In the genomic region with DNA sequence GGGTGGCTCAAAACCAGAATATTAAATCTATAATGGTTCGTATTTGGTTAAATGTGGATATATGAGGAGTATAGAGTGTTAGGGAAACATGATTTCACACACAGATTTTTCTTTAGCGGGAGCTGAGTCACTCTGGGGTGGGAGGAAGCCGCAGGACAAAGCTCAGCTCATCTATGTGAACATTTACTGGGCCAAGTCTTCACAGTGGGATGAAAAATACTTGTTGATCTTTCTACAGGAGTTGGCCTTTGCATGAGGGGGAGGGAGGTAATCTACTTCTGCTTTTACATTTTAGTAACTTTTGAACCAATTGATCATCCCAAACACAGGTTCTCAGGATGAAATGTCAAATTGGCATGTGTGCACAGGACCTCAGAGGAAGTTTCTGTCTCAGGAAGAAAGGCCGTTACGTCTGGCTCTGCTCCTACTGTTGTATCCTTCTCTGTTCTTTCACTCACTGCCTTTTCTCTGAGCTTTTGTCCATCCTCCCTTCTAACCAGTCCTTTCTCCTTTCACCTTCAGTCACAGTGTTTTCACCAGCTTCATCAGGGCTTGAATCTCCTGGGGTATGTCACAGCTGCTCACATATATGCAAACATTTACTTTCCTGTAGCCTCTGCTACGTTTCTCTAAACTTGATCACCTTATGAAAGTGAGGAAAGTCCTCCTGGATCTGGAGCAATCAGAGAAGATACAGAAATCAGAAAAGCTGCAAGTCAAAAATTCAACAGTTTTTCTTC, we compare ENCODE assay signal across 16 cellular contexts.
DNase-seq lines count a peak whose midpoint lies in the region; ATAC-seq, FAIRE-seq and TF ChIP-seq lines count a peak whose summit lies in the region.
"Had no signal": no experiment of that assay in that cellular context is flagged by ENCODE, and none has a peak within 500 bp of the region (broad histone marks: within the 10 kb centered on the region; RNA-seq: fewer than 3 reads in every experiment).

No MANE protein-coding gene starts in this region.

- no peak overlapping the region for H3K4me2 ChIP-seq in HepG2 (ENCODE audit: low read depth, low read length)
- H3K4me2 ChIP-seq in osteoblast (ENCODE audit: insufficient read depth, low read length) = no peak overlapping the region
- H3K4me2 ChIP-seq in Karpas-422 (ENCODE audit: low read depth, low read length, poor library complexity, severe bottlenecking) = no peak overlapping the region

- H3K9me3 ChIP-seq in HepG2 (ENCODE audit: low read length) (no peaks in the 10 kb centered on the region), right lobe of liver (no peaks in the 10 kb centered on the region), osteoblast (ENCODE audit: low read depth, low read length) (peaks cover 2% of the 10 kb centered on the region), Karpas-422 (ENCODE audit: low read length) (no peaks in the 10 kb centered on the region)
- H3K9me3 ChIP-seq: body of pancreas, HAP-1, transverse colon had no signal

- no peaks in the 10 kb centered on the region for H3K27me3 Mint-ChIP-seq in memory B cell
- H3K27me3 Mint-ChIP-seq: naive thymus-derived CD4-positive, alpha-beta T cell had no signal

- H3K4me3 ChIP-seq in HepG2 (replicated peaks in 1 of 3; ENCODE audit: insufficient read depth in 1 of 3, low read depth in 2 of 3, low read length in 3 of 3) = no peak overlapping the region
- no peak overlapping the region for H3K4me3 ChIP-seq in right lobe of liver
- H3K4me3 ChIP-seq in osteoblast (ENCODE audit: insufficient read depth, low read length) = no peak overlapping the region
- no peak overlapping the region for H3K4me3 ChIP-seq in Karpas-422 (ENCODE audit: low read length)
- H3K4me3 ChIP-seq: body of pancreas, HAP-1, skin epidermis, transverse colon had no signal

- H3K36me3 Mint-ChIP-seq in memory B cell = no peaks in the 10 kb centered on the region
- H3K36me3 Mint-ChIP-seq: immature natural killer cell; naive thymus-derived CD4-positive, alpha-beta T cell had no signal

- H3K4me3 Mint-ChIP-seq in memory B cell = peak overlapping the region; percentile 67
- H3K4me3 Mint-ChIP-seq: activated T-cell treated with anti-CD3 and anti-CD28 coated beads, Interleukin-2, amount 50 U/mL, for 4 hours; immature natural killer cell; naive thymus-derived CD4-positive, alpha-beta T cell had no signal

- H4K20me1 ChIP-seq in HepG2 (ENCODE audit: insufficient read depth, low read length) (no peaks in the 10 kb centered on the region), osteoblast (ENCODE audit: insufficient read depth, low read length) (no peaks in the 10 kb centered on the region), Karpas-422 (ENCODE audit: insufficient read depth, low read depth, low read length) (no peaks in the 10 kb centered on the region)

- H3K4me1 ChIP-seq in HepG2 (ENCODE audit: insufficient read depth, low read length) = no peaks in the 10 kb centered on the region
- H3K4me1 ChIP-seq in right lobe of liver = no peaks in the 10 kb centered on the region
- H3K4me1 ChIP-seq in osteoblast (ENCODE audit: insufficient read depth, low read length) = no peaks in the 10 kb centered on the region
- H3K4me1 ChIP-seq in Karpas-422 (ENCODE audit: low read length) = no peaks in the 10 kb centered on the region
- H3K4me1 ChIP-seq: body of pancreas, HAP-1, transverse colon had no signal

- H3K9me2 ChIP-seq in Karpas-422 (replicated peaks; ENCODE audit: insufficient read depth, low read length) = no peaks in the 10 kb centered on the region

- H3K27ac ChIP-seq in HepG2 (ENCODE audit: extremely low read length, insufficient read depth, low read length) (no peak overlapping the region), right lobe of liver (no peak overlapping the region), osteoblast (ENCODE audit: low read depth, low read length) (no peak overlapping the region), Karpas-422 (ENCODE audit: low read length) (no peak overlapping the region)
- H3K27ac ChIP-seq: body of pancreas, VCaP had no signal

- H3K9ac ChIP-seq in HepG2 (ENCODE audit: insufficient read depth, low read depth, low read length) (no peak overlapping the region), Karpas-422 (ENCODE audit: low read length) (no peak overlapping the region)

- no peak for TF ChIP-seq RAD21 in HepG2 (CRISPR knock-in tag; IDR thresholded peaks at IDR 0.05)

- no peaks in the 10 kb centered on the region for H3K79me2 ChIP-seq in HepG2 (ENCODE audit: insufficient read depth, low read length)
- no peaks in the 10 kb centered on the region for H3K79me2 ChIP-seq in osteoblast (ENCODE audit: insufficient read depth, low read length)
- H3K79me2 ChIP-seq in Karpas-422 (ENCODE audit: low read length) = no peaks in the 10 kb centered on the region

- no peaks in the 10 kb centered on the region for H3K27me3 ChIP-seq in HepG2 (ENCODE audit: control insufficient read depth in 1 of 2, insufficient read depth in 2 of 2, low read length in 2 of 2)
- H3K27me3 ChIP-seq in right lobe of liver = no peaks in the 10 kb centered on the region
- H3K27me3 ChIP-seq in osteoblast (ENCODE audit: insufficient read depth, low read length) = no peaks in the 10 kb centered on the region
- H3K27me3 ChIP-seq in Karpas-422 (ENCODE audit: low read length) = no peaks in the 10 kb centered on the region
- H3K27me3 ChIP-seq: body of pancreas, transverse colon had no signal

- no peak for FAIRE-seq in HepG2 (lab: Jason Lieb, UNC)

- TF ChIP-seq CTCF in HepG2 (CRISPR knock-in tag; IDR thresholded peaks at IDR 0.05) (no peak), right lobe of liver (IDR thresholded peaks at IDR 0.05) (no peak), osteoblast (IDR thresholded peaks at IDR 0.05; ENCODE audit: extremely low read depth, low read depth, low read length) (no peak)

- ATAC-seq in HepG2 (peak; percentile 66), right lobe of liver (no peak), memory B cell (ENCODE audit: low read depth) (peak; percentile 76)
- ATAC-seq: activated T-cell treated with anti-CD3 and anti-CD28 coated beads, Interleukin-2, amount 50 U/mL, for 4 hours; body of pancreas; naive thymus-derived CD4-positive, alpha-beta T cell had no signal

- no TSS peak for BruUV-seq in HepG2 (replicated peaks; lab: Mats Ljungman, UMichigan)

- WGBS in HepG2 (ENCODE audit: low lambda C conversion rate) = 5% methylated on average over 6 of the region's 6 CpGs
- 26% methylated on average over 6 of the region's 6 CpGs for WGBS in right lobe of liver (ENCODE audit: insufficient coverage, low coverage, low lambda C conversion rate, missing lambda C conversion rate)

- H2AFZ ChIP-seq in HepG2 (ENCODE audit: low read length) = no peak overlapping the region
- no peak overlapping the region for H2AFZ ChIP-seq in osteoblast (ENCODE audit: low read length)
- H2AFZ ChIP-seq in Karpas-422 (ENCODE audit: low read length) = no peak overlapping the region

- CTCF ChIA-PET in HepG2 (lab: Yijun Ruan, JAX; ENCODE audit: low intra/inter-chr PET ratio, low total read pairs) = no interaction called here

- TF ChIP-seq EP300 in HepG2 (IDR thresholded peaks at IDR 0.05; ENCODE audit: low read depth in 2 of 2, low read length in 2 of 2) = no peak
- TF ChIP-seq EP300 in HepG2 (CRISPR knock-in tag; IDR thresholded peaks at IDR 0.05; ENCODE audit: borderline replicate concordance) = no peak

- no peak for TF ChIP-seq POLR2A in HepG2 (IDR thresholded peaks at IDR 0.05; ENCODE audit: insufficient read depth in 1 of 2, low read depth in 2 of 2, low read length in 2 of 2)
- TF ChIP-seq POLR2A in right lobe of liver (IDR thresholded peaks at IDR 0.05) = no peak

- POLR2A ChIA-PET in HepG2 (lab: Yijun Ruan, JAX) = no interaction called here

- peaks cover 10% of the 10 kb centered on the region for H3K4me1 Mint-ChIP-seq in memory B cell
- H3K4me1 Mint-ChIP-seq: immature natural killer cell; naive thymus-derived CD4-positive, alpha-beta T cell had no signal

- intact Hi-C loops in HepG2 (cut with micrococcal nuclease; ENCODE audit: unreplicated experiment) = no loop called here
- intact Hi-C loops in right lobe of liver (cut with DNase I) = no loop called here

- DNase-seq in HepG2 (ENCODE audit: low spot score) = no peak
- DNase-seq in right lobe of liver = no peak
- DNase-seq in amniotic epithelial cell (ENCODE audit: low read depth) = peak; percentile 80
- DNase-seq in memory B cell (ENCODE audit: low spot score in 2 of 2) = no peak
- no peak for DNase-seq in cerebellar nuclear complex (lab: John Stamatoyannopoulos, UW)
- no peak for DNase-seq in osteoblast (ENCODE audit: insufficient read length, low spot score, missing footprints)
- no peak for DNase-seq in HT-29 (ENCODE audit: low spot score)
- no peak for DNase-seq in Karpas-422
- DNase-seq: activated T-cell treated with anti-CD3 and anti-CD28 coated beads, Interleukin-2, amount 50 U/mL, for 4 hours; body of pancreas; immature natural killer cell; naive thymus-derived CD4-positive, alpha-beta T cell; transverse colon had no signal

- H3K27ac Mint-ChIP-seq in memory B cell = peak overlapping the region; percentile 61
- H3K27ac Mint-ChIP-seq: immature natural killer cell; naive thymus-derived CD4-positive, alpha-beta T cell had no signal

- in situ Hi-C loops in HepG2 (cut with HindIII; ENCODE audit: extremely low pct_ligation_motif_present, low pct_unique_long_range_greater_than_20kb) = loop anchor here (10.0 kb wide), 1 partner anchor 420 kb away; no protein-coding TSS in a partner anchor

- no peaks in the 10 kb centered on the region for H3K36me3 ChIP-seq in HepG2 (replicated peaks in 1 of 2; ENCODE audit: control insufficient read depth in 1 of 2, insufficient read depth in 2 of 2, low read length in 2 of 2)
- no peaks in the 10 kb centered on the region for H3K36me3 ChIP-seq in right lobe of liver
- H3K36me3 ChIP-seq in osteoblast (ENCODE audit: insufficient read depth, low read length) = no peaks in the 10 kb centered on the region
- H3K36me3 ChIP-seq in Karpas-422 (ENCODE audit: insufficient read depth, low read length) = no peaks in the 10 kb centered on the region
- H3K36me3 ChIP-seq: HAP-1, transverse colon had no signal

- peaks cover 1% of the 10 kb centered on the region for H3K9me3 Mint-ChIP-seq in memory B cell
- H3K9me3 Mint-ChIP-seq: activated T-cell treated with anti-CD3 and anti-CD28 coated beads, Interleukin-2, amount 50 U/mL, for 4 hours had no signal

TF ChIP-seq in HepG2, 621 proteins besides CTCF, POLR2A, EP300 and RAD21 (continues in another document):
- TF ChIP-seq MLLT10 (CRISPR knock-in tag; IDR thresholded peaks at IDR 0.05) (no peak), HDAC1 (CRISPR knock-in tag; IDR thresholded peaks at IDR 0.05) (no peak)
- TF ChIP-seq, protein P1, sequence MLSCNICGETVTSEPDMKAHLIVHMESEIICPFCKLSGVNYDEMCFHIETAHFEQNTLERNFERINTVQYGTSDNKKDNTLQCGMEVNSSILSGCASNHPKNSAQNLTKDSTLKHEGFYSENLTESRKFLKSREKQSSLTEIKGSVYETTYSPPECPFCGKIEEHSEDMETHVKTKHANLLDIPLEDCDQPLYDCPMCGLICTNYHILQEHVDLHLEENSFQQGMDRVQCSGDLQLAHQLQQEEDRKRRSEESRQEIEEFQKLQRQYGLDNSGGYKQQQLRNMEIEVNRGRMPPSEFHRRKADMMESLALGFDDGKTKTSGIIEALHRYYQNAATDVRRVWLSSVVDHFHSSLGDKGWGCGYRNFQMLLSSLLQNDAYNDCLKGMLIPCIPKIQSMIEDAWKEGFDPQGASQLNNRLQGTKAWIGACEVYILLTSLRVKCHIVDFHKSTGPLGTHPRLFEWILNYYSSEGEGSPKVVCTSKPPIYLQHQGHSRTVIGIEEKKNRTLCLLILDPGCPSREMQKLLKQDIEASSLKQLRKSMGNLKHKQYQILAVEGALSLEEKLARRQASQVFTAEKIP (CRISPR knock-in tag; IDR thresholded peaks at IDR 0.05; ENCODE audit: borderline replicate concordance) = no peak

Comparison
In these comparisons a context has a peak if more than half of its experiments do, and no peak if none do; other contexts are left out.
1. ATAC-seq: peak in HepG2 (single experiment) and memory B cell (single experiment); none in right lobe of liver (0 of 4).